Comparison of ENCODE assay signal across 17 cellular contexts in genomic region chr6:144660545-144660944, GRCh38.
DNase-seq lines count a peak whose midpoint lies in the region; ATAC-seq, FAIRE-seq and TF ChIP-seq lines count a peak whose summit lies in the region.
"Had no signal": no experiment of that assay in that cellular context is flagged by ENCODE, and none has a peak within 500 bp of the region (broad histone marks: within the 10 kb centered on the region; RNA-seq: fewer than 3 reads in every experiment).

No MANE protein-coding gene starts in this region.

- H3K4me2 ChIP-seq in H1 (ENCODE audit: insufficient read depth in 1 of 2, low read depth in 2 of 2, low read length in 2 of 2) = peak overlapping the region; percentile 63 to 82

- FAIRE-seq in H1 (lab: Jason Lieb, UNC) = no peak
- FAIRE-seq: GM12892, GM19239 had no signal

- H3K36me3 ChIP-seq in BE2C = no peaks in the 10 kb centered on the region
- no peaks in the 10 kb centered on the region for H3K36me3 ChIP-seq in H1 (ENCODE audit: control insufficient read depth in 2 of 4, insufficient read depth in 4 of 4, low read length in 3 of 4)
- H3K36me3 ChIP-seq in mucosa of rectum (ENCODE audit: control insufficient read depth in 2 of 2, insufficient read depth in 2 of 2, low read length in 2 of 2) = no peaks in the 10 kb centered on the region
- H3K36me3 ChIP-seq: adrenal gland, left ventricle myocardium inferior, vagina had no signal

- WGBS in H1 (ENCODE audit: extremely low coverage in 1 of 2, insufficient coverage in 1 of 2, insufficient read length in 1 of 2, insufficient replicate concordance in 2 of 2, low coverage in 1 of 2, low lambda C conversion rate in 2 of 2, missing lambda C conversion rate in 1 of 2), 2 experiments = 76% methylated on average over 5 of the region's 5 CpGs; no CpG with 5 or more reads in 1 of the 2 experiments

- no peaks in the 10 kb centered on the region for H4K20me1 ChIP-seq in H1 (replicated peaks in 1 of 2; ENCODE audit: control insufficient read depth in 1 of 2, insufficient read depth in 2 of 2, low read length in 2 of 2)

- H2BK12ac ChIP-seq in H1 (ENCODE audit: low read depth, low read length) = no peak overlapping the region

- no peaks in the 10 kb centered on the region for H3K27me3 ChIP-seq in BE2C
- no peaks in the 10 kb centered on the region for H3K27me3 ChIP-seq in H1 (replicated peaks in 1 of 4; ENCODE audit: control insufficient read depth in 3 of 4, extremely low read depth in 1 of 4, insufficient read depth in 3 of 4, low read length in 3 of 4)
- no peaks in the 10 kb centered on the region for H3K27me3 ChIP-seq in mucosa of rectum (ENCODE audit: control insufficient read depth in 2 of 2, insufficient read depth in 2 of 2, low read length in 2 of 2)
- H3K27me3 ChIP-seq: adrenal gland, vagina had no signal

- ATAC-seq in Right ventricle myocardium inferior = no peak

- H3K27ac ChIP-seq in H1 (ENCODE audit: low read depth, low read length) (no peak overlapping the region), mucosa of rectum (ENCODE audit: low read depth in 2 of 2, low read length in 2 of 2) (peak overlapping the region; percentile 34 to 69)
- H3K27ac ChIP-seq: left ventricle myocardium inferior had no signal

- DNase-seq in BE2C (peak; percentile 61), NCI-H2107 treated with DMSO at 0.1 percent for 48 hours (lab: John Stamatoyannopoulos, UW; ENCODE audit: unreplicated experiment) (peak; percentile 41), H1 (ENCODE audit: low read depth in 1 of 2, low spot score in 2 of 2) (no peak), middle frontal gyrus (ENCODE audit: extremely low spot score, low spot score) (no peak), Right ventricle myocardium inferior (ENCODE audit: missing footprints) (no peak), COLO829 (ENCODE audit: low spot score) (no peak), NK-92 (lab: John Stamatoyannopoulos, UW; ENCODE audit: unreplicated experiment) (no peak)
- DNase-seq: adrenal gland; DND-41; effector CD8-positive, alpha-beta T cell; left ventricle myocardium inferior; occipital lobe; Right ventricle myocardium superior had no signal

- peaks cover 15% of the 10 kb centered on the region for H3K4me1 ChIP-seq in BE2C
- peaks cover 8 to 45% (median 25%) of the 10 kb centered on the region in 4 experiments for H3K4me1 ChIP-seq in H1 (replicated peaks in 1 of 4; ENCODE audit: control insufficient read depth in 3 of 4, insufficient read depth in 4 of 4, low read length in 3 of 4)
- H3K4me1 ChIP-seq in mucosa of rectum (ENCODE audit: control insufficient read depth in 2 of 2, insufficient read depth in 2 of 2, low read length in 2 of 2) = peaks cover 12 to 17% of the 10 kb centered on the region in 2 donors

- peak overlapping the region; percentile 2; the same call in 1 of the 2 replicates for H3K18ac ChIP-seq in H1 (ENCODE audit: extremely low read depth, low read length)

- H3K4me3 ChIP-seq in BE2C (ENCODE audit: low read depth, low read length) (no peak overlapping the region; the same call in 1 of the 2 replicates), H1 (ENCODE audit: extremely low read depth in 1 of 4, insufficient read depth in 2 of 4, low read depth in 3 of 4, low read length in 4 of 4) (peak overlapping the region; percentile 16 to 55 (median 29); a peak in 5 of 8 replicates), mucosa of rectum (ENCODE audit: low read length in 2 of 2) (peak overlapping the region; percentile 48 to 68)
- H3K4me3 ChIP-seq: adrenal gland, left ventricle myocardium inferior, vagina had no signal

- H2BK20ac ChIP-seq in H1 (ENCODE audit: low read length) = no peak overlapping the region

- H3K79me1 ChIP-seq in H1 (ENCODE audit: low read depth, low read length) = no peaks in the 10 kb centered on the region; the same call in 1 of the 2 replicates

- H2AFZ ChIP-seq in H1 (ENCODE audit: low read length) = no peak overlapping the region

- no peak overlapping the region for H2BK5ac ChIP-seq in H1 (ENCODE audit: low read depth, low read length)

- no peak overlapping the region for H2AK5ac ChIP-seq in H1 (ENCODE audit: low read depth, low read length)

- TF ChIP-seq EP300 in H1 (IDR thresholded peaks at IDR 0.05; ENCODE audit: borderline replicate concordance in 1 of 2, low read depth in 2 of 2, low read length in 2 of 2) = no peak

- peaks cover 0 to 45% of the 10 kb centered on the region in 2 experiments; a peak in 2 of 4 replicates for H3K79me2 ChIP-seq in H1 (ENCODE audit: control insufficient read depth in 1 of 2, insufficient read depth in 2 of 2, low read length in 2 of 2)

- peak overlapping the region; percentile 2 for H2BK120ac ChIP-seq in H1 (replicated peaks; ENCODE audit: low read depth, low read length)

- H3K56ac ChIP-seq in H1 (replicated peaks; ENCODE audit: insufficient read length, low read depth, low read length) = no peak overlapping the region

- no peak for TF ChIP-seq RAD21 in H1 (IDR thresholded peaks at IDR 0.05 in 1 of 2, conservative IDR thresholded peaks at IDR 0.05 in 1 of 2; ENCODE audit: low read depth in 2 of 2, low read length in 2 of 2)

- no peak for TF ChIP-seq POLR2A in H1 (IDR thresholded peaks at IDR 0.05; ENCODE audit: control extremely low read depth in 1 of 2, low read depth in 2 of 2, low read length in 2 of 2)

- H3K9ac ChIP-seq in H1 (replicated peaks in 1 of 4; ENCODE audit: extremely low read depth in 1 of 4, low read depth in 3 of 4, low read length in 3 of 4) = no peak overlapping the region
- peak overlapping the region; percentile 13 to 17 for H3K9ac ChIP-seq in mucosa of rectum (ENCODE audit: low read depth in 1 of 2, low read length in 2 of 2)

- TF ChIP-seq CTCF in BE2C (IDR thresholded peaks at IDR 0.05; ENCODE audit: low read depth, low read length) = no peak
- TF ChIP-seq CTCF in H1 (IDR thresholded peaks at IDR 0.05; ENCODE audit: control extremely low read depth in 1 of 3, insufficient read depth in 1 of 3, low read depth in 1 of 3, low read length in 3 of 3) = no peak

- no peak overlapping the region for H3K23ac ChIP-seq in H1 (ENCODE audit: insufficient read length)

- no peak overlapping the region for H2BK15ac ChIP-seq in H1 (ENCODE audit: low read length)

- H3K14ac ChIP-seq in H1 (ENCODE audit: insufficient read length) = no peak overlapping the region

- POLR2A ChIA-PET in H1 (lab: Charles Lee; ENCODE audit: partially characterized antibody) = interaction anchor here (1.5 kb wide), 1 partner anchor 40 kb away, joined by 4 read pairs; no protein-coding TSS in a partner anchor

- no peak overlapping the region for H4K8ac ChIP-seq in H1 (ENCODE audit: extremely low read depth, insufficient read depth, low read length)

- H3K4ac ChIP-seq in H1 (replicated peaks; ENCODE audit: insufficient read length, low read depth, low read length) = peak overlapping the region; percentile 55

- peak overlapping the region; percentile 22 for H4K91ac ChIP-seq in H1 (replicated peaks; ENCODE audit: insufficient read length, low read length)

- H3K9me3 ChIP-seq in BE2C (no peaks in the 10 kb centered on the region), H1 (ENCODE audit: insufficient read depth in 2 of 2, low read depth in 1 of 2, low read length in 1 of 2) (no peaks in the 10 kb centered on the region), mucosa of rectum (ENCODE audit: control insufficient read depth in 2 of 2, low read length in 2 of 2) (no peaks in the 10 kb centered on the region)
- H3K9me3 ChIP-seq: adrenal gland, left ventricle myocardium inferior, vagina had no signal

- no peak overlapping the region for H4K5ac ChIP-seq in H1 (ENCODE audit: insufficient read length, low read depth, low read length)

- H3K23me2 ChIP-seq in H1 (ENCODE audit: low read depth, low read length) = no peaks in the 10 kb centered on the region

- CTCF ChIA-PET in H1 (lab: Charles Lee; ENCODE audit: partially characterized antibody) = interaction anchor here (0.8 to 2.6 kb wide), 5 partner anchors 12 to 270 kb away, joined by 3 to 6 read pairs (median 3); no protein-coding TSS in a partner anchor

- intact Hi-C loops in Right ventricle myocardium inferior (cut with DNase I) = no loop called here

TF ChIP-seq in H1, 55 proteins besides CTCF, POLR2A, EP300 and RAD21:
- TF ChIP-seq CEBPB (IDR thresholded peaks at IDR 0.05; ENCODE audit: low read depth, low read length) (no peak), KDM4A (IDR thresholded peaks at IDR 0.05; ENCODE audit: low read depth, low read length, severe bottlenecking) (no peak), JUN (IDR thresholded peaks at IDR 0.05; ENCODE audit: low read depth, low read length) (no peak), NRF1 (IDR thresholded peaks at IDR 0.05; ENCODE audit: low read depth, low read length) (no peak), HDAC6 (IDR thresholded peaks at IDR 0.05; ENCODE audit: low read depth, low read length) (no peak), CHD1 (IDR thresholded peaks at IDR 0.05; ENCODE audit: low read depth, low read length) (no peak), TAF7 (optimal IDR thresholded peaks at IDR 0.05; ENCODE audit: borderline replicate concordance, low read depth, low read length) (no peak), RXRA (IDR thresholded peaks at IDR 0.05; ENCODE audit: insufficient read depth, low read depth, low read length) (no peak), RFX5 (IDR thresholded peaks at IDR 0.05; ENCODE audit: borderline replicate concordance, low read depth, low read length) (no peak), YY1 (IDR thresholded peaks at IDR 0.05; ENCODE audit: low read depth, low read length) (no peak), SIN3A (conservative IDR thresholded peaks at IDR 0.05 in 1 of 2, IDR thresholded peaks at IDR 0.05 in 1 of 2; ENCODE audit: low read depth in 1 of 2, low read length in 2 of 2) (no peak), KDM5A (IDR thresholded peaks at IDR 0.05; ENCODE audit: low read length) (no peak), ATF3 (IDR thresholded peaks at IDR 0.05; ENCODE audit: insufficient read depth, low read depth, low read length) (no peak), CBX5 (IDR thresholded peaks at IDR 0.05; ENCODE audit: low read depth, low read length) (no peak), CHD2 (IDR thresholded peaks at IDR 0.05; ENCODE audit: low read length) (no peak), CREB1 (IDR thresholded peaks at IDR 0.05) (no peak), MAFK (IDR thresholded peaks at IDR 0.05; ENCODE audit: low read depth, low read length) (no peak)
TF ChIP-seq in H1: peak in this region for 0.

Comparison
In these comparisons a context has a peak if more than half of its experiments do, and no peak if none do; other contexts are left out.
1. DNase-seq: peak in BE2C (single experiment) and NCI-H2107 treated with DMSO at 0.1 percent for 48 hours (single experiment); none in H1 (0 of 2), middle frontal gyrus (single experiment), Right ventricle myocardium inferior (single experiment), COLO829 (single experiment) and NK-92 (single experiment).
2. H3K9ac ChIP-seq: peak in mucosa of rectum (2 of 2); none in H1 (0 of 4).